In the genomic region with DNA sequence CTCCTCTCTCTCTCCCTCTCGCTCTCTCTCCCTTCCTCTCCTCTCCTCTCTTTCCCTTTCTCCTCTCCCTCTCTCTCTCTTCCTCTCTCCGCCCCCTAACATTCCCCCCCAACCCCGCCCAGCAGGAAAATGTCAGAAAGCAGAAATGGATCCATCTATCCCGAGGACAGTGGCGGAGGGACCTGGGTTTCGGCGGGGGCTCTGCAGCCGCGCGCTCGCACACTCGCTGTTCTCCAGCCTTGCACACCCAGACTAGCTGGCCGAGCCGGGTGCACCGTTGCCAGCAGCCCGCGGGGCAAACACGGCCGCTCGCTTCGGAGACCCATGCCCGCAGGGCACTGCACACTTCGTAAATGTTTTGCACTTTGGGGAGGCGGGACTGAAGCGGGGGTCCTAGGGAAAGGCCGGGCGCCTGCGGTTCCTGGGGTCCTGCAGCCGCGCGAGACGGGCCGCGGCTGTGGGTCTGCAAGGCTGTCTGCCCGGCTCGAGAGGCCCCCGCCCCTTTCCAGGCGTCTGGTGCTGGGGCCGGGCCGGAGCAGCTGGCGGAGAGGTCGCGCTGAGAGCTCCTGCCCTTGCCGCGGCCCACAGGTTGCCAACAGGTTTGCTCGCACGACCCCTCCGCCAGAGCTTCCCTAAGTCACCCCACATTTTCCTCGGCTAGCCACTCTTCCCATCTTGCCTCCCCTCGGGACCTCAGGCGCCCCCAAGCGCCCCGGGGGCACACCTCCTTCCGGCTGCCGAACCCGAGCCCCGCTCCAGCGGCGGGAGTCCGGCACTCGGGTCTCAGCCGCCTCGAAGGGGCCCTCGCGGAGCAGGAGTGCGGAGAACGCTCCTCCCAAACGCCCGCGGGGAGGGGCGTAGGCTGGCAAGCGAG, we compare ENCODE assay signal across 8 cellular contexts. TPM values are rescaled to one million over a fixed set of nuclear protein-coding genes. Genes with fewer than 3 reads are reported as not detected.
A peak's percentile ranks its signal among the peaks of the same experiment; 100 is the strongest.
DNase-seq lines count a peak whose midpoint lies in the region; ATAC-seq and TF ChIP-seq lines count a peak whose summit lies in the region.

No MANE protein-coding gene starts in this region.

- H3K23ac ChIP-seq in neuronal stem cell (ENCODE audit: low read depth, low read length, poor library complexity), result peak overlapping the region; percentile 51

- H3K4me1 ChIP-seq in OCI-LY3 (ENCODE audit: low read length), result peaks cover 13% of the 10 kb centered on the region
- H3K4me1 ChIP-seq in neuronal stem cell (ENCODE audit: control insufficient read depth in 2 of 2, insufficient read depth in 1 of 2, low read depth in 1 of 2, low read length in 2 of 2), result peaks cover 26 to 42% of the 10 kb centered on the region in 2 donors
- peaks cover 25% of the 10 kb centered on the region for H3K4me1 ChIP-seq in upper lobe of right lung

- POLR2A ChIA-PET in AG04449 (lab: Yijun Ruan, JAX), result interaction anchor here (0.7 kb wide), 1 partner anchor 204 kb away, joined by 3 read pairs; no protein-coding TSS in a partner anchor

- H3K9ac ChIP-seq in OCI-LY3 (ENCODE audit: low read length) (peak overlapping the region; percentile 71), neuronal stem cell (ENCODE audit: low read depth, low read length, poor library complexity) (peak overlapping the region; percentile 74)

- no peak for DNase-seq in AG04449 (ENCODE audit: low read depth, low spot score)
- DNase-seq in H4 (ENCODE audit: low spot score), result peak; percentile 38
- DNase-seq in activated T-helper 9 cell treated with anti-CD3 and anti-CD28 coated beads, Interleukin-2, amount 50 U/mL, for 16 hours (ENCODE audit: low read depth), result peak; percentile 45
- DNase-seq in foreskin melanocyte, result peak; percentile 62
- DNase-seq in neuronal stem cell (ENCODE audit: low spot score), result no peak
- peak; percentile 81 for DNase-seq in upper lobe of right lung

- H2BK12ac ChIP-seq in neuronal stem cell (ENCODE audit: low read length), result no peak overlapping the region

- peak overlapping the region; percentile 53; the same call in 1 of the 2 replicates for H3K27ac ChIP-seq in OCI-LY3 (ENCODE audit: low read length)
- H3K27ac ChIP-seq in neuronal stem cell (replicated peaks; ENCODE audit: low read length), result no peak overlapping the region
- peak overlapping the region; percentile 24 for H3K27ac ChIP-seq in upper lobe of right lung

- H3K4me2 ChIP-seq in OCI-LY3 (ENCODE audit: low read length), result peak overlapping the region; percentile 90
- peak overlapping the region; percentile 100 for H3K4me2 ChIP-seq in neuronal stem cell (ENCODE audit: insufficient read depth, low read length, poor library complexity, severe bottlenecking)

- H3K4me3 ChIP-seq in AG04449 (ENCODE audit: low read depth, low read length) (peak overlapping the region; percentile 67), OCI-LY3 (ENCODE audit: low read length) (peak overlapping the region; percentile 83), neuronal stem cell (ENCODE audit: low read length in 2 of 2) (peak overlapping the region; percentile 52 to 82), upper lobe of right lung (peak overlapping the region; percentile 64)

- H2BK5ac ChIP-seq in neuronal stem cell (ENCODE audit: low read length), result peak overlapping the region; percentile 7

- intact Hi-C loops in upper lobe of right lung (cut with DNase I), result no loop called here

- no peaks in the 10 kb centered on the region for H3K36me3 ChIP-seq in OCI-LY3 (replicated peaks; ENCODE audit: low read depth, low read length)
- no peaks in the 10 kb centered on the region for H3K36me3 ChIP-seq in neuronal stem cell (replicated peaks in 1 of 2; ENCODE audit: control insufficient read depth in 2 of 2, insufficient read depth in 2 of 2, low read length in 2 of 2)
- H3K36me3 ChIP-seq in upper lobe of right lung, result no peaks in the 10 kb centered on the region

- no peak overlapping the region for H4K8ac ChIP-seq in neuronal stem cell (ENCODE audit: low read depth, low read length)

- H2BK120ac ChIP-seq in neuronal stem cell (ENCODE audit: low read depth, low read length), result no peak overlapping the region

- H3K18ac ChIP-seq in neuronal stem cell (ENCODE audit: low read length), result peak overlapping the region; percentile 89

- H2BK15ac ChIP-seq in neuronal stem cell (ENCODE audit: low read length), result peak overlapping the region; percentile 6

- H3K9me3 ChIP-seq in OCI-LY3 (ENCODE audit: insufficient read depth, low read length) (no peaks in the 10 kb centered on the region), neuronal stem cell (replicated peaks in 1 of 2; ENCODE audit: control insufficient read depth in 2 of 2, insufficient read depth in 1 of 2, low read depth in 1 of 2, low read length in 2 of 2) (no peaks in the 10 kb centered on the region), upper lobe of right lung (no peaks in the 10 kb centered on the region)

- H3K79me1 ChIP-seq in neuronal stem cell (ENCODE audit: low read depth, low read length), result peaks cover 2% of the 10 kb centered on the region

- H2AFZ ChIP-seq in OCI-LY3 (ENCODE audit: low read depth, low read length), result peak overlapping the region; percentile 93
- peak overlapping the region; percentile 95 for H2AFZ ChIP-seq in neuronal stem cell (ENCODE audit: low read length)

- H2AK5ac ChIP-seq in neuronal stem cell (ENCODE audit: low read depth, low read length), result no peak overlapping the region

- H3K79me2 ChIP-seq in OCI-LY3 (ENCODE audit: low read length), result no peaks in the 10 kb centered on the region

- WGBS in neuronal stem cell (ENCODE audit: extremely low coverage in 2 of 2, insufficient read length in 2 of 2, insufficient replicate concordance in 1 of 2), 2 donors, result no CpG with 5 or more reads among the region's 72 CpGs

- H3K4ac ChIP-seq in neuronal stem cell (ENCODE audit: low read length), result no peak overlapping the region

- no peak for TF ChIP-seq CTCF in AG04449 (IDR thresholded peaks at IDR 0.05; ENCODE audit: insufficient read depth, low read length, missing control alignments)
- peak; percentile 25; the same call in 1 of the 2 replicates for TF ChIP-seq CTCF in OCI-LY3 (IDR thresholded peaks at IDR 0.05; ENCODE audit: low read depth, low read length)
- no peak for TF ChIP-seq CTCF in upper lobe of right lung (IDR thresholded peaks at IDR 0.05)

- peak; percentile 52 for ATAC-seq in upper lobe of right lung
- no peak for ATAC-seq in GM18907 (IDR thresholded peaks at IDR 0.05; ENCODE audit: unreplicated experiment)

- CTCF ChIA-PET in AG04449 (lab: Yijun Ruan, JAX), result interaction anchor here (1.0 to 1.2 kb wide), 4 partner anchors 243 to 872 kb away, joined by 3 read pairs; no protein-coding TSS in a partner anchor

- peaks cover 44% of the 10 kb centered on the region for H3K27me3 ChIP-seq in OCI-LY3 (ENCODE audit: low read depth, low read length)
- peaks cover 3 to 52% (median 34%) of the 10 kb centered on the region in 3 experiments for H3K27me3 ChIP-seq in neuronal stem cell (ENCODE audit: control insufficient read depth in 3 of 3, insufficient read depth in 3 of 3, low read depth in 1 of 3, low read length in 3 of 3)
- peaks cover 37% of the 10 kb centered on the region for H3K27me3 ChIP-seq in upper lobe of right lung

- H4K20me1 ChIP-seq in OCI-LY3 (ENCODE audit: insufficient read depth, low read length), result peaks cover 6% of the 10 kb centered on the region; the same call in 1 of the 2 replicates

- H3K14ac ChIP-seq in neuronal stem cell (ENCODE audit: low read length), result peak overlapping the region; percentile 43

- no peak overlapping the region for H4K91ac ChIP-seq in neuronal stem cell (ENCODE audit: low read depth, low read length, poor library complexity)

RNA-seq across cellular contexts. Expression of a gene that starts 0.8 kb away (rescaled TPM):
- 2.2 and 2.3 TPM in 2 replicates for total RNA-seq in H4 (2014; rRNA removed; shearing (Covaris generic))
- polyA plus RNA-seq in neuronal stem cell (2013, experiment 1 of 2), result 3.4 TPM
- polyA plus RNA-seq in neuronal stem cell (2013, experiment 2 of 2), result 1.9 TPM
- total RNA-seq in upper lobe of right lung, result 10.7 TPM

Comparison
In these comparisons a context has a peak if more than half of its experiments do, and no peak if none do; other contexts are left out.
1. DNase-seq: peak in H4 (single experiment), activated T-helper 9 cell treated with anti-CD3 and anti-CD28 coated beads, Interleukin-2, amount 50 U/mL, for 16 hours (single experiment), foreskin melanocyte (single experiment) and upper lobe of right lung (single experiment); none in AG04449 (single experiment) and neuronal stem cell (single experiment).
2. Peak in every context shown above with its lines, with median percentiles within 50 percentile points of each other: H3K4me3 ChIP-seq.